7 cellular contexts compared by ENCODE assay signal in the genomic region with DNA sequence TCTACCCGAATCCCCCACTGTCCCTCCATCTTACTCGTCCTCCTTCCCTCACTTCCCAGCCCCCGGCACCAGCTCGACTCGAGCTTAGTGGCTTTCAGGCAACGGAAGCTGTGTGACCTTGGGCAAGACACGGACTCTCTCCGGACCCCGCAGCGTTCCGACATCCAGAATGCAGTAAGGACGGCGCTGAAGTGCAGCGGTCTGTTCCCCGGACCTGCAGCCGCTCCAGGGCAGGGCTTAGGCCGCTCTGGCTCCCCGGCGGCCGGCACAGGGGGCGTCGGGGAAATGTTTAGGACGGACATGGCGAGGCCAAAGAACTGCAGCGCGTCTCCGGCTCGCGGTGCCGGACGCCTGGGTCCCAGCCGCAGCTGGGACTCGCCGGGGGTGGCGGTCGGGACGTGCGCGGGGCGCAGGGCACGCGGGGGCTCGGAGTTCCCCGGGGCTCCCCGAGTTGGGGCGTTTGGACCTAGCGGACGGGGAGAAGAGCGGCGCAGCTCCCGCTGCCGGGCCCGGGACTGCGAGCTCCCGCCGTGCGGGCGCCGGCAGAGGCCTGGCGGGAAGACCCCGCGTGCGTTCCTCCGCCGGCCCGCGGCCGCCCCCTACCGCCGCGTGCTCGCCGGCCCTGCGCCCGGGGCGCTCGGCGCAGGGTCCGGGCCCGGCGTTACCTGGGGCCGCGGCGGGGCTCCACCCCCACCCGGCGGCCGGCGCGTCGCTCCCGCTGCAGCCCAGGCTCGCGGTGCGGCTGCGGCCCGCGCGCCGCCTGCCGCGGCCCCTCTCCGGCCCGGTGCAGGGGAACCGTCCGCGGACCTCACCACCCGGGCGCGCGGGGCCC. TPM values are rescaled to one million over a fixed set of nuclear protein-coding genes. Genes with fewer than 3 reads are reported as not detected.
DNase-seq lines count a peak whose midpoint lies in the region; ATAC-seq and TF ChIP-seq lines count a peak whose summit lies in the region.

No MANE protein-coding gene starts in this region.

- no peak overlapping the region for H4K91ac ChIP-seq in neuronal stem cell (ENCODE audit: low read depth, low read length, poor library complexity)

- peak overlapping the region; percentile 85 for H3K9ac ChIP-seq in ES-I3 (ENCODE audit: low read depth, low read length)
- H3K9ac ChIP-seq in neuronal stem cell (ENCODE audit: low read depth, low read length, poor library complexity) = peak overlapping the region; percentile 85

- no peak overlapping the region for H4K8ac ChIP-seq in neuronal stem cell (ENCODE audit: low read depth, low read length)

- H3K79me1 ChIP-seq in neuronal stem cell (ENCODE audit: low read depth, low read length) = no peaks in the 10 kb centered on the region

- CTCF ChIA-PET in activated CD4-positive, alpha-beta T cell treated with anti-CD3 and anti-CD28 coated beads, Interleukin-2, amount 10 ng/mL, durations not matched to agents 7 days and 5 days (lab: Charles Lee) = interaction anchor here (0.9 to 3.8 kb wide), 13 partner anchors 9 to 181 kb away, joined by 3 to 17 read pairs (median 6); partner anchors contain the start of genes FAF2 and KIAA1191

- H3K4me3 ChIP-seq in fibroblast of mammary gland (ENCODE audit: control insufficient read depth, low read depth, low read length) (peak overlapping the region; percentile 55), neuronal stem cell (ENCODE audit: low read length in 2 of 2) (peak overlapping the region; percentile 59 to 82)

- POLR2A ChIA-PET in activated CD4-positive, alpha-beta T cell treated with anti-CD3 and anti-CD28 coated beads, Interleukin-2, amount 10 ng/mL, durations not matched to agents 7 days and 5 days (lab: Charles Lee) = interaction anchor here (1.3 kb wide), 1 partner anchor 181 kb away, joined by 4 read pairs; no protein-coding TSS in a partner anchor

- H3K36me3 ChIP-seq in ES-I3 (ENCODE audit: insufficient read depth, low read length) (no peaks in the 10 kb centered on the region), neuronal stem cell (replicated peaks in 1 of 2; ENCODE audit: control insufficient read depth in 2 of 2, insufficient read depth in 2 of 2, low read length in 2 of 2) (no peaks in the 10 kb centered on the region)

- peak overlapping the region; percentile 95 for H2AFZ ChIP-seq in neuronal stem cell (ENCODE audit: low read length)

- H3K4me1 ChIP-seq in ES-I3 (ENCODE audit: insufficient read depth, low read length) (peaks cover 29% of the 10 kb centered on the region), neuronal stem cell (ENCODE audit: control insufficient read depth in 2 of 2, insufficient read depth in 1 of 2, low read depth in 1 of 2, low read length in 2 of 2) (peaks cover 17 to 18% of the 10 kb centered on the region in 2 donors)

- H3K9me3 Mint-ChIP-seq in activated CD4-positive, alpha-beta T cell treated with anti-CD3 and anti-CD28 coated beads, Interleukin-2, amount 10 ng/mL, durations not matched to agents 7 days and 5 days = no peaks in the 10 kb centered on the region

- ATAC-seq in GM19455 (IDR thresholded peaks at IDR 0.05; ENCODE audit: unreplicated experiment) (peak; percentile 52), HG03460 (IDR thresholded peaks at IDR 0.05; ENCODE audit: unreplicated experiment) (peak; percentile 37)

- H3K18ac ChIP-seq in neuronal stem cell (ENCODE audit: low read length) = peak overlapping the region; percentile 90

- no peak overlapping the region for H2BK120ac ChIP-seq in neuronal stem cell (ENCODE audit: low read depth, low read length)

- no peak overlapping the region for H2BK12ac ChIP-seq in neuronal stem cell (ENCODE audit: low read length)

- no CpG with 5 or more reads among the region's 110 CpGs for WGBS in neuronal stem cell (ENCODE audit: extremely low coverage in 2 of 2, insufficient read length in 2 of 2, insufficient replicate concordance in 1 of 2), 2 donors

- peak overlapping the region; percentile 85 for H2AK5ac ChIP-seq in neuronal stem cell (ENCODE audit: low read depth, low read length)

- H2BK15ac ChIP-seq in neuronal stem cell (ENCODE audit: low read length) = peak overlapping the region; percentile 76

- peak overlapping the region; percentile 39 for H3K14ac ChIP-seq in neuronal stem cell (ENCODE audit: low read length)

- H3K27ac Mint-ChIP-seq in activated CD4-positive, alpha-beta T cell treated with anti-CD3 and anti-CD28 coated beads, Interleukin-2, amount 10 ng/mL, durations not matched to agents 7 days and 5 days = peak overlapping the region; percentile 93

- H3K27me3 ChIP-seq in neuronal stem cell (ENCODE audit: control insufficient read depth in 3 of 3, insufficient read depth in 3 of 3, low read depth in 1 of 3, low read length in 3 of 3) = peaks cover 4 to 31% (median 4%) of the 10 kb centered on the region in 3 experiments

- H3K23ac ChIP-seq in neuronal stem cell (ENCODE audit: low read depth, low read length, poor library complexity) = peak overlapping the region; percentile 12

- H3K4me1 Mint-ChIP-seq in activated CD4-positive, alpha-beta T cell treated with anti-CD3 and anti-CD28 coated beads, Interleukin-2, amount 10 ng/mL, durations not matched to agents 7 days and 5 days = peaks cover 69% of the 10 kb centered on the region

- H3K4me3 Mint-ChIP-seq in activated CD4-positive, alpha-beta T cell treated with anti-CD3 and anti-CD28 coated beads, Interleukin-2, amount 10 ng/mL, durations not matched to agents 7 days and 5 days = peak overlapping the region; percentile 95

- H3K9me3 ChIP-seq in ES-I3 (ENCODE audit: control insufficient read depth, insufficient read depth, low read length) (no peaks in the 10 kb centered on the region), neuronal stem cell (replicated peaks in 1 of 2; ENCODE audit: control insufficient read depth in 2 of 2, insufficient read depth in 1 of 2, low read depth in 1 of 2, low read length in 2 of 2) (no peaks in the 10 kb centered on the region)

- no peak overlapping the region for H3K4ac ChIP-seq in neuronal stem cell (ENCODE audit: low read length)

- no peak overlapping the region for H3K27ac ChIP-seq in neuronal stem cell (replicated peaks; ENCODE audit: low read length)

- no peaks in the 10 kb centered on the region for H3K27me3 Mint-ChIP-seq in activated CD4-positive, alpha-beta T cell treated with anti-CD3 and anti-CD28 coated beads, Interleukin-2, amount 10 ng/mL, durations not matched to agents 7 days and 5 days

- TF ChIP-seq CTCF in fibroblast of mammary gland (conservative IDR thresholded peaks at IDR 0.05; ENCODE audit: control insufficient read depth, insufficient read depth, low read depth, low read length) = no peak

- H3K36me3 Mint-ChIP-seq in activated CD4-positive, alpha-beta T cell treated with anti-CD3 and anti-CD28 coated beads, Interleukin-2, amount 10 ng/mL, durations not matched to agents 7 days and 5 days (ENCODE audit: low read depth) = peaks cover 10% of the 10 kb centered on the region

- peak overlapping the region; percentile 80 for H3K4me2 ChIP-seq in neuronal stem cell (ENCODE audit: insufficient read depth, low read length, poor library complexity, severe bottlenecking)

- peak overlapping the region; percentile 15 for H2BK5ac ChIP-seq in neuronal stem cell (ENCODE audit: low read length)

- DNase-seq in activated CD4-positive, alpha-beta T cell treated with anti-CD3 and anti-CD28 coated beads, Interleukin-2, amount 10 ng/mL, durations not matched to agents 7 days and 5 days = peak; percentile 29
- DNase-seq in fibroblast of mammary gland (ENCODE audit: low read depth) (no peak), neuronal stem cell (ENCODE audit: low spot score) (peak; percentile 55), HPDE6-E6E7 (ENCODE audit: extremely low spot score) (no peak)

RNA-seq across cellular contexts. Expression of gene RNF44, which starts 5.6 kb away (rescaled TPM):
- 100 to 1,000 TPM; 137 TPM for total RNA-seq in activated CD4-positive, alpha-beta T cell treated with anti-CD3 and anti-CD28 coated beads, Interleukin-2, amount 10 ng/mL, durations not matched to agents 7 days and 5 days
- 77.9 TPM for polyA plus RNA-seq in neuronal stem cell (2013, experiment 1 of 2)
- 78.0 TPM for polyA plus RNA-seq in neuronal stem cell (2013, experiment 2 of 2)

RNA-seq across cellular contexts. Expression of gene CDHR2, which starts 6.3 kb away (rescaled TPM):
- total RNA-seq in activated CD4-positive, alpha-beta T cell treated with anti-CD3 and anti-CD28 coated beads, Interleukin-2, amount 10 ng/mL, durations not matched to agents 7 days and 5 days = 1 to 10 TPM; 1.3 to 2.4 TPM
- 0.01 TPM for polyA plus RNA-seq in neuronal stem cell (2013, experiment 1 of 2)
- polyA plus RNA-seq in neuronal stem cell (2013, experiment 2 of 2) = 0.01 TPM

Comparison
In these comparisons a context has a peak if more than half of its experiments do, and no peak if none do; other contexts are left out.
1. DNase-seq: peak in activated CD4-positive, alpha-beta T cell treated with anti-CD3 and anti-CD28 coated beads, Interleukin-2, amount 10 ng/mL, durations not matched to agents 7 days and 5 days (single experiment) and neuronal stem cell (single experiment); none in fibroblast of mammary gland (single experiment) and HPDE6-E6E7 (single experiment).